Comparison of ENCODE assay signal across 25 cellular contexts in the genomic region with DNA sequence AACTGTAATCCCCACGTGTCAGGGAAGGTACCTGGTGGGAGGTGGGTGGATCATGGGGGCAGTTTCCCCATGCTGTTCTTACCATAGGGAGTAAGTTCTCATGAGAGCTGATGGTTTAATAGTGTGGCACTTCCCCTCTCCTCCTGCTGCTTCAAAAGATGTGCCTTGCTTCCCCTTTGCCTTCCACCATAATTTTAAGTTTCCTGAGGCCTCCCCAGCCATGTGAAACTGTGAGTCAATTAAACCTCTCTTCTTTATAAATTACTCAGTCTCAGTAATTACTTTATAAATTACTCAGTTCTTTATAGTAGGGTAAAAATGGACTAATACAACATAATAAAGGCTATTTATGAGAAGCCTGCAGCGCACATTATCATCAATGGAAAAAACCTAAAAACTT. TPM values are rescaled to one million over a fixed set of nuclear protein-coding genes. Genes with fewer than 3 reads are reported as not detected.
DNase-seq lines count a peak whose midpoint lies in the region; ATAC-seq lines count a peak whose summit lies in the region.
"Had no signal": no experiment of that assay in that cellular context is flagged by ENCODE, and none has a peak within 500 bp of the region (broad histone marks: within the 10 kb centered on the region; RNA-seq: fewer than 3 reads in every experiment).

No MANE protein-coding gene starts in this region.

- no peak overlapping the region for H2AFZ ChIP-seq in trophoblast cell (ENCODE audit: insufficient read depth, low read length, poor library complexity)

- H3K4me1 Mint-ChIP-seq in activated T-cell treated with anti-CD3 and anti-CD28 coated beads, Interleukin-2, amount 50 U/mL, for 24 hours (ENCODE audit: low read depth): peaks cover 37% of the 10 kb centered on the region

- H3K4me2 ChIP-seq in trophoblast cell (ENCODE audit: low read length): no peak overlapping the region
- H3K4me2 ChIP-seq: BLaER1 treated with 17β-estradiol and CSF1 and Interleukin-3, amounts not matched to agents 10 nM and 100 nM; SK-N-SH had no signal

- H2BK5ac ChIP-seq in trophoblast cell (ENCODE audit: low read depth, low read length, poor library complexity): no peak overlapping the region

- H3K9me3 Mint-ChIP-seq in activated T-cell treated with anti-CD3 and anti-CD28 coated beads, Interleukin-2, amount 50 U/mL, for 24 hours: peaks cover 12% of the 10 kb centered on the region
- H3K9me3 Mint-ChIP-seq: natural killer cell treated with Interleukin-12 subunit alpha and Interleukin-12 subunit beta and Interleukin-15 and Interleukin-18, amount 100 ng/mL, for 72 hours had no signal

- ATAC-seq in HG03571 (IDR thresholded peaks at IDR 0.05; ENCODE audit: unreplicated experiment): no peak
- ATAC-seq: psoas muscle had no signal

- no peak overlapping the region for H2BK12ac ChIP-seq in trophoblast cell (ENCODE audit: low read length)

- no peaks in the 10 kb centered on the region for H3K4me1 ChIP-seq in trophoblast cell (ENCODE audit: control insufficient read depth in 1 of 2, insufficient read depth in 2 of 2, low read length in 2 of 2)
- H3K4me1 ChIP-seq: psoas muscle had no signal

- no peak overlapping the region for H3K18ac ChIP-seq in trophoblast cell (ENCODE audit: low read length)

- in situ Hi-C loops in KBM-7 (cut with MboI; ENCODE audit: low pct_unique_long_range_greater_than_20kb, low sequenced_read_pairs): no loop called here

- H4K91ac ChIP-seq in trophoblast cell (ENCODE audit: low read depth, low read length): no peak overlapping the region

- H3K27me3 Mint-ChIP-seq in activated T-cell treated with anti-CD3 and anti-CD28 coated beads, Interleukin-2, amount 50 U/mL, for 24 hours: no peaks in the 10 kb centered on the region
- H3K27me3 Mint-ChIP-seq: natural killer cell treated with Interleukin-12 subunit alpha and Interleukin-12 subunit beta and Interleukin-15 and Interleukin-18, amount 100 ng/mL, for 72 hours had no signal

- H3K79me1 ChIP-seq in trophoblast cell (ENCODE audit: low read length): no peaks in the 10 kb centered on the region

- H3K27me3 ChIP-seq in trophoblast cell (ENCODE audit: insufficient read depth, low read length): no peaks in the 10 kb centered on the region
- peaks cover 25% of the 10 kb centered on the region for H3K27me3 ChIP-seq in H7 (ENCODE audit: control insufficient read depth, insufficient read depth, low read length)
- H3K27me3 ChIP-seq: BLaER1 treated with 17β-estradiol and CSF1 and Interleukin-3, amounts not matched to agents 10 nM and 100 nM; brain microvascular endothelial cell; esophagus muscularis mucosa had no signal

- no peak overlapping the region for H4K12ac ChIP-seq in trophoblast cell (ENCODE audit: low read depth, low read length)

- no CpG with 5 or more reads among the region's 2 CpGs for WGBS in trophoblast cell (ENCODE audit: extremely low coverage, insufficient coverage, insufficient read length)

- no peak overlapping the region for H3K27ac ChIP-seq in trophoblast cell (ENCODE audit: low read depth, low read length)
- H3K27ac ChIP-seq: BLaER1 treated with 17β-estradiol and CSF1 and Interleukin-3, amounts not matched to agents 10 nM and 100 nM; brain microvascular endothelial cell; esophagus muscularis mucosa; psoas muscle had no signal

- H3K36me3 ChIP-seq in trophoblast cell (ENCODE audit: control insufficient read depth in 1 of 2, insufficient read depth in 2 of 2, low read length in 2 of 2) (no peaks in the 10 kb centered on the region), H7 (replicated peaks; ENCODE audit: control insufficient read depth, insufficient read depth, low read length) (no peaks in the 10 kb centered on the region)
- H3K36me3 ChIP-seq: brain microvascular endothelial cell had no signal

- H3K23ac ChIP-seq in trophoblast cell (ENCODE audit: low read length): no peak overlapping the region

- no peaks in the 10 kb centered on the region for H3K79me2 ChIP-seq in trophoblast cell (ENCODE audit: control insufficient read depth, insufficient read depth, low read length, poor library complexity)

- no peak overlapping the region for H4K8ac ChIP-seq in trophoblast cell (ENCODE audit: low read depth, low read length)

- peaks cover 15% of the 10 kb centered on the region for H3K36me3 Mint-ChIP-seq in activated T-cell treated with anti-CD3 and anti-CD28 coated beads, Interleukin-2, amount 50 U/mL, for 24 hours (ENCODE audit: low read depth)
- H3K36me3 Mint-ChIP-seq: natural killer cell treated with Interleukin-12 subunit alpha and Interleukin-12 subunit beta and Interleukin-15 and Interleukin-18, amount 100 ng/mL, for 72 hours had no signal

- no peak overlapping the region for H2AK5ac ChIP-seq in trophoblast cell (ENCODE audit: low read length)

- H3K4ac ChIP-seq in trophoblast cell (ENCODE audit: low read depth, low read length): no peak overlapping the region

- no peak for DNase-seq in activated T-cell treated with anti-CD3 and anti-CD28 coated beads, Interleukin-2, amount 50 U/mL, for 24 hours
- no peak for DNase-seq in activated T-cell treated with anti-CD3 and anti-CD28 coated beads for 4 hours
- peak; percentile 54 for DNase-seq in KBM-7
- DNase-seq in SKM-1 treated with dmso at 0.1 percent for 144 hours (lab: John Stamatoyannopoulos, UW; ENCODE audit: unreplicated experiment): peak; percentile 35
- no peak for DNase-seq in trophoblast cell
- DNase-seq in DMS53 treated with DMSO at 0.1 percent for 48 hours (lab: John Stamatoyannopoulos, UW; ENCODE audit: unreplicated experiment): no peak
- no peak for DNase-seq in H7
- DNase-seq: amygdala; brain microvascular endothelial cell; cerebellar nuclear complex; COR-L47; foreskin fibroblast; mammary epithelial cell; NCI-H1048; NCI-H446; NCI-H774; occipital lobe; OCI-M1; psoas muscle; SK-N-SH; stimulated activated CD4-positive, alpha-beta T cell treated with anti-CD3 and anti-CD28 coated beads, Interleukin-4, amount 100 ng/mL, for 4 hours had no signal

- peak overlapping the region; percentile 47 for H3K9ac ChIP-seq in trophoblast cell (ENCODE audit: low read length)
- H3K9ac ChIP-seq: BLaER1 treated with 17β-estradiol and CSF1 and Interleukin-3, amounts not matched to agents 10 nM and 100 nM; SK-N-SH had no signal

- H3K4me3 Mint-ChIP-seq in activated T-cell treated with anti-CD3 and anti-CD28 coated beads, Interleukin-2, amount 50 U/mL, for 24 hours: no peak overlapping the region
- H3K4me3 Mint-ChIP-seq: natural killer cell treated with Interleukin-12 subunit alpha and Interleukin-12 subunit beta and Interleukin-15 and Interleukin-18, amount 100 ng/mL, for 72 hours had no signal

- no peak overlapping the region for H2BK120ac ChIP-seq in trophoblast cell (ENCODE audit: insufficient read depth, low read length, poor library complexity)

- no peaks in the 10 kb centered on the region for H3K9me3 ChIP-seq in trophoblast cell (ENCODE audit: insufficient read depth, low read depth, low read length)
- H3K9me3 ChIP-seq: esophagus muscularis mucosa, psoas muscle had no signal

- peak overlapping the region; percentile 77 for H3K27ac Mint-ChIP-seq in activated T-cell treated with anti-CD3 and anti-CD28 coated beads, Interleukin-2, amount 50 U/mL, for 24 hours
- H3K27ac Mint-ChIP-seq: natural killer cell treated with Interleukin-12 subunit alpha and Interleukin-12 subunit beta and Interleukin-15 and Interleukin-18, amount 100 ng/mL, for 72 hours had no signal

- no peak overlapping the region for H3K14ac ChIP-seq in trophoblast cell (ENCODE audit: low read length)

- H3K4me3 ChIP-seq in trophoblast cell (ENCODE audit: low read depth, low read length) (no peak overlapping the region), H7 (ENCODE audit: insufficient read depth, low read depth, low read length) (no peak overlapping the region)
- H3K4me3 ChIP-seq: BLaER1 treated with 17β-estradiol and CSF1 and Interleukin-3, amounts not matched to agents 10 nM and 100 nM; esophagus muscularis mucosa; psoas muscle had no signal

RNA-seq across cellular contexts. Expression of gene CNTRL, which starts 7.1 kb away (rescaled TPM):
- 5.5 and 6.8 TPM in 2 replicates for polyA plus RNA-seq in trophoblast cell (2013)
- 9.3 and 16.3 TPM in 2 replicates for total RNA-seq in H7 (2014; rRNA removed; shearing (Covaris generic))

RNA-seq across cellular contexts. Expression of gene C5, which starts 17.6 kb away (rescaled TPM):
- 6.0 and 8.2 TPM in 2 replicates for polyA plus RNA-seq in trophoblast cell (2013)
- total RNA-seq in H7 (2014; rRNA removed; shearing (Covaris generic)): 0.59 and 1.0 TPM in 2 replicates

Comparison
In these comparisons a context has a peak if more than half of its experiments do, and no peak if none do; other contexts are left out.
1. DNase-seq: peak in KBM-7 (single experiment) and SKM-1 treated with dmso at 0.1 percent for 144 hours (single experiment); none in activated T-cell treated with anti-CD3 and anti-CD28 coated beads, Interleukin-2, amount 50 U/mL, for 24 hours (single experiment), activated T-cell treated with anti-CD3 and anti-CD28 coated beads for 4 hours (single experiment), trophoblast cell (0 of 2), DMS53 treated with DMSO at 0.1 percent for 48 hours (single experiment) and H7 (single experiment).